ENCODE assay signal across 26 cellular contexts in genomic region chr17:27536781-27537180, GRCh38.
DNase-seq lines count a peak whose midpoint lies in the region; ATAC-seq and TF ChIP-seq lines count a peak whose summit lies in the region.
"Had no signal": no experiment of that assay in that cellular context is flagged by ENCODE, and none has a peak within 500 bp of the region (broad histone marks: within the 10 kb centered on the region; RNA-seq: fewer than 3 reads in every experiment).

No MANE protein-coding gene starts in this region.

- H3K27ac ChIP-seq in vagina, result peak overlapping the region; percentile 43
- H3K27ac ChIP-seq in colonic mucosa, result no peak overlapping the region
- H3K27ac ChIP-seq: cardiac muscle cell had no signal

- TF ChIP-seq POLR2A in vagina (IDR thresholded peaks at IDR 0.05), result no peak

- H3K4me3 ChIP-seq in vagina (no peak overlapping the region), colonic mucosa (no peak overlapping the region)
- H3K4me3 ChIP-seq: cardiac muscle cell, Peyer's patch had no signal

- H3K36me3 Mint-ChIP-seq in activated CD4-positive, alpha-beta T cell treated with anti-CD3 and anti-CD28 coated beads, Interleukin-2, amount 10 ng/mL, durations not matched to agents 24 days and 14 days (ENCODE audit: low read depth), result peaks cover 2% of the 10 kb centered on the region
- H3K36me3 Mint-ChIP-seq in activated naive CD8-positive, alpha-beta T cell treated with anti-CD3 and anti-CD28 coated beads, Interleukin-2, amount 50 U/mL, for 24 hours (ENCODE audit: low read depth), result no peaks in the 10 kb centered on the region
- no peaks in the 10 kb centered on the region for H3K36me3 Mint-ChIP-seq in nephron (ENCODE audit: low read depth)
- H3K36me3 Mint-ChIP-seq: naive thymus-derived CD8-positive, alpha-beta T cell had no signal

- H3K4me3 Mint-ChIP-seq in activated CD4-positive, alpha-beta T cell treated with anti-CD3 and anti-CD28 coated beads, Interleukin-2, amount 10 ng/mL, durations not matched to agents 24 days and 14 days, result no peak overlapping the region
- H3K4me3 Mint-ChIP-seq in activated naive CD8-positive, alpha-beta T cell treated with anti-CD3 and anti-CD28 coated beads, Interleukin-2, amount 50 U/mL, for 24 hours, result no peak overlapping the region
- no peak overlapping the region for H3K4me3 Mint-ChIP-seq in nephron
- H3K4me3 Mint-ChIP-seq: naive thymus-derived CD8-positive, alpha-beta T cell had no signal

- H3K36me3 ChIP-seq in vagina (no peaks in the 10 kb centered on the region), colonic mucosa (no peaks in the 10 kb centered on the region)
- H3K36me3 ChIP-seq: cardiac muscle cell, Peyer's patch had no signal

- TF ChIP-seq CTCF in nephron (IDR thresholded peaks at IDR 0.05; ENCODE audit: unreplicated experiment in 3 of 3), result no peak
- TF ChIP-seq CTCF in vagina (IDR thresholded peaks at IDR 0.05), result no peak
- no peak for TF ChIP-seq CTCF in colonic mucosa (IDR thresholded peaks at IDR 0.05)

- H3K27me3 ChIP-seq in vagina (no peaks in the 10 kb centered on the region), colonic mucosa (no peaks in the 10 kb centered on the region)
- H3K27me3 ChIP-seq: cardiac muscle cell, Peyer's patch had no signal

- H3K9ac ChIP-seq in colonic mucosa (ENCODE audit: low read depth in 2 of 2, low read length in 2 of 2), result peak overlapping the region in 1 of 2 donors; percentile 19

- H3K9me3 ChIP-seq in vagina (no peaks in the 10 kb centered on the region), colonic mucosa (no peaks in the 10 kb centered on the region)
- H3K9me3 ChIP-seq: Peyer's patch had no signal

- peak; percentile 68 for ATAC-seq in activated naive CD8-positive, alpha-beta T cell treated with anti-CD3 and anti-CD28 coated beads, Interleukin-2, amount 50 U/mL, for 24 hours
- ATAC-seq in GM21447 (IDR thresholded peaks at IDR 0.05; ENCODE audit: unreplicated experiment) (no peak), GM19035 (IDR thresholded peaks at IDR 0.05; ENCODE audit: unreplicated experiment) (no peak)
- ATAC-seq: HCT116; naive thymus-derived CD8-positive, alpha-beta T cell had no signal

- intact Hi-C loops in activated CD4-positive, alpha-beta T cell treated with anti-CD3 and anti-CD28 coated beads, Interleukin-2, amount 10 ng/mL, durations not matched to agents 24 days and 14 days (cut with micrococcal nuclease), result no loop called here
- intact Hi-C loops in vagina (cut with DNase I) (no loop called here), colonic mucosa (cut with DNase I) (no loop called here)

- DNase-seq in activated CD4-positive, alpha-beta T cell treated with anti-CD3 and anti-CD28 coated beads, Interleukin-2, amount 10 ng/mL, durations not matched to agents 24 days and 14 days, result no peak
- no peak for DNase-seq in activated CD4-positive, alpha-beta T cell treated with anti-CD3 and anti-CD28 coated beads for 1 hour
- no peak for DNase-seq in activated naive CD8-positive, alpha-beta T cell treated with anti-CD3 and anti-CD28 coated beads, Interleukin-2, amount 50 U/mL, for 24 hours
- DNase-seq in vagina (ENCODE audit: extremely low spot score in 2 of 2) (no peak), colonic mucosa (no peak)
- DNase-seq: activated naive CD4-positive, alpha-beta T cell treated with anti-CD3 and anti-CD28 coated beads, Interleukin-2, amount 50 U/mL, for 16 hours; aorta; Calu3; DMS79; erythroblast; head of caudate nucleus; Kasumi-1; naive thymus-derived CD8-positive, alpha-beta T cell; NCI-H146; NCI-H2107; NCI-H774; Peyer's patch; SHP77 treated with DMSO at 0.1 percent for 48 hours; stimulated activated CD4-positive, alpha-beta T cell treated with anti-CD3 and anti-CD28 coated beads, Interleukin-4, amount 100 ng/mL, for 4 hours; T1000 had no signal

- H3K4me1 ChIP-seq in vagina, result peaks cover 72% of the 10 kb centered on the region
- peaks cover 17% of the 10 kb centered on the region for H3K4me1 ChIP-seq in colonic mucosa

- H3K4me1 Mint-ChIP-seq in activated CD4-positive, alpha-beta T cell treated with anti-CD3 and anti-CD28 coated beads, Interleukin-2, amount 10 ng/mL, durations not matched to agents 24 days and 14 days, result peaks cover 61% of the 10 kb centered on the region
- peaks cover 56% of the 10 kb centered on the region for H3K4me1 Mint-ChIP-seq in activated naive CD8-positive, alpha-beta T cell treated with anti-CD3 and anti-CD28 coated beads, Interleukin-2, amount 50 U/mL, for 24 hours
- peaks cover 34% of the 10 kb centered on the region for H3K4me1 Mint-ChIP-seq in nephron

- H3K27me3 Mint-ChIP-seq in activated CD4-positive, alpha-beta T cell treated with anti-CD3 and anti-CD28 coated beads, Interleukin-2, amount 10 ng/mL, durations not matched to agents 24 days and 14 days, result no peaks in the 10 kb centered on the region
- H3K27me3 Mint-ChIP-seq in activated naive CD8-positive, alpha-beta T cell treated with anti-CD3 and anti-CD28 coated beads, Interleukin-2, amount 50 U/mL, for 24 hours, result no peaks in the 10 kb centered on the region
- H3K27me3 Mint-ChIP-seq in nephron (ENCODE audit: low read depth), result no peaks in the 10 kb centered on the region
- H3K27me3 Mint-ChIP-seq: naive thymus-derived CD8-positive, alpha-beta T cell had no signal

- H3K27ac Mint-ChIP-seq in activated CD4-positive, alpha-beta T cell treated with anti-CD3 and anti-CD28 coated beads, Interleukin-2, amount 10 ng/mL, durations not matched to agents 24 days and 14 days, result peak overlapping the region; percentile 50
- no peak overlapping the region for H3K27ac Mint-ChIP-seq in activated naive CD8-positive, alpha-beta T cell treated with anti-CD3 and anti-CD28 coated beads, Interleukin-2, amount 50 U/mL, for 24 hours
- peak overlapping the region; percentile 14 to 75 (median 31) for H3K27ac Mint-ChIP-seq in nephron
- H3K27ac Mint-ChIP-seq: activated T-helper 2 cell treated with anti-CD3 and anti-CD28 coated beads, Interferon-gamma antibody, Interleukin-2, Interleukin-4, amounts not matched to agents 10 μg/mL and 5 μg/mL and 100 μg/mL, durations not matched to agents 14 hours and 24 hours and 36 hours; naive thymus-derived CD8-positive, alpha-beta T cell had no signal

- no peaks in the 10 kb centered on the region for H3K9me3 Mint-ChIP-seq in activated CD4-positive, alpha-beta T cell treated with anti-CD3 and anti-CD28 coated beads, Interleukin-2, amount 10 ng/mL, durations not matched to agents 24 days and 14 days
- no peaks in the 10 kb centered on the region for H3K9me3 Mint-ChIP-seq in activated naive CD8-positive, alpha-beta T cell treated with anti-CD3 and anti-CD28 coated beads, Interleukin-2, amount 50 U/mL, for 24 hours
- H3K9me3 Mint-ChIP-seq in nephron, result no peaks in the 10 kb centered on the region
- H3K9me3 Mint-ChIP-seq: activated T-helper 2 cell treated with anti-CD3 and anti-CD28 coated beads, Interferon-gamma antibody, Interleukin-2, Interleukin-4, amounts not matched to agents 10 μg/mL and 5 μg/mL and 100 μg/mL, durations not matched to agents 14 hours and 24 hours and 36 hours; naive thymus-derived CD8-positive, alpha-beta T cell had no signal
